Comparison of ENCODE assay signal across 8 cellular contexts in the genomic region with DNA sequence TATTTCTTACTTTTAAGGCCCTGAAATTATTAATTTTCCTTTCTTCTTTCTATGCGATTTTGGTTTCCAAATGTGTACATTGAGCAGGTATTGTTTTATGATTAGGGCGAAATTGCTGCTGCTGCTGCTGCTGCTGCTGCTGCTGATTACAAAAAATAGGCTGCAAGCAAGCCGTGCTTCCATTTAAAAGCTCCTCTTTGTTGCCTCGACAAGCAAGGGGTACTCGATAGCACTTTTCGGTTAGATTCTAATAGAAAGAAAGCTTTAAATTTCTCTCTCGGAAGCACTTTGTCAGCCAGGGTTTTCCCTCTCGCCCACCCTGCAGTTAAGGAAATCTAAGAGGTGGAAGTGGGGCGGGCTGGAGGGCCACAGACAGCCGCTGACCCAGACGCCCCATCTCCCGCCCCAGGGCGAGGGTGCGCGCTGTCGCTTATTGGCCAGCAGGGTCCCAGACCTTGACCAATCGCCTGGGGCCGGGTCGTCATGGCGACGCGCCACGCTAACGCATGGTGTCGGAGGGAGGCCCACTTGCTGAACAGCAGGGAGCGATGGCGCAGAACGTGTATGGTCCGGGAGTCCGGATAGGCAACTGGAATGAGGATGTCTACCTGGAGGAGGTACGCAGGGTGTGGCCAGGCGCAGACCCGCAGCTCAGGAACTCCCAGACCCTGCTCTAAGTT. TPM values are rescaled to one million over a fixed set of nuclear protein-coding genes. Genes with fewer than 3 reads are reported as not detected.
DNase-seq lines count a peak whose midpoint lies in the region; ATAC-seq, FAIRE-seq and TF ChIP-seq lines count a peak whose summit lies in the region.

A gene with protein sequence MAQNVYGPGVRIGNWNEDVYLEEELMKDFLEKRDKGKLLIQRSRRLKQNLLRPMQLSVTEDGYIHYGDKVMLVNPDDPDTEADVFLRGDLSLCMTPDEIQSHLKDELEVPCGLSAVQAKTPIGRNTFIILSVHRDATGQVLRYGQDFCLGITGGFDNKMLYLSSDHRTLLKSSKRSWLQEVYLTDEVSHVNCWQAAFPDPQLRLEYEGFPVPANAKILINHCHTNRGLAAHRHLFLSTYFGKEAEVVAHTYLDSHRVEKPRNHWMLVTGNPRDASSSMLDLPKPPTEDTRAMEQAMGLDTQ (plus strand): TSS at position 489 of the 680 bp plus-strand sequence. CDS start 60 bp downstream, at position 549.

- H3K9me3 ChIP-seq in HUES48 (ENCODE audit: control insufficient read depth, insufficient read depth, low read length) = no peaks in the 10 kb centered on the region
- no peaks in the 10 kb centered on the region for H3K9me3 ChIP-seq in H1 (ENCODE audit: insufficient read depth in 2 of 2, low read depth in 1 of 2, low read length in 1 of 2)
- no peaks in the 10 kb centered on the region for H3K9me3 ChIP-seq in lower lobe of right lung

- H3K23me2 ChIP-seq in H1 (ENCODE audit: low read depth, low read length) = no peaks in the 10 kb centered on the region; the same call in 1 of the 2 replicates

- H4K5ac ChIP-seq in H1 (ENCODE audit: insufficient read length, low read depth, low read length) = no peak within 1 kb of the TSS

- no peak within 1 kb of the TSS for H2AK5ac ChIP-seq in H1 (ENCODE audit: low read depth, low read length)

- no peak within 1 kb of the TSS for H2BK12ac ChIP-seq in H1 (ENCODE audit: low read depth, low read length)

- peaks cover 0 to 4% (median 0%) of the 10 kb centered on the region in 3 donors for H3K9me3 Mint-ChIP-seq in T-cell

- no peak within 1 kb of the TSS for H3K14ac ChIP-seq in H1 (ENCODE audit: insufficient read length)

- no peaks in the 10 kb centered on the region for H4K20me1 ChIP-seq in H1 (replicated peaks in 1 of 2; ENCODE audit: control insufficient read depth in 1 of 2, insufficient read depth in 2 of 2, low read length in 2 of 2)

- H3K27ac ChIP-seq in HUES48 (ENCODE audit: low read depth, low read length) (no peak within 1 kb of the TSS), H1 (ENCODE audit: low read depth, low read length) (no peak within 1 kb of the TSS), lower lobe of right lung (no peak within 1 kb of the TSS)

- H3K79me1 ChIP-seq in H1 (ENCODE audit: low read depth, low read length) = no peaks in the 10 kb centered on the region

- H3K4me3 Mint-ChIP-seq in T-cell = peak within 1 kb of the TSS; percentile 21 to 46 (median 23)

- H3K4me3 ChIP-seq in AG10803 (ENCODE audit: low read length) = peak within 1 kb of the TSS; percentile 46
- peak within 1 kb of the TSS; percentile 73 for H3K4me3 ChIP-seq in HUES48 (ENCODE audit: low read depth, low read length)
- peak within 1 kb of the TSS; percentile 45 to 68 (median 48); a peak in 7 of 8 replicates for H3K4me3 ChIP-seq in H1 (ENCODE audit: extremely low read depth in 1 of 4, insufficient read depth in 2 of 4, low read depth in 3 of 4, low read length in 4 of 4)
- H3K4me3 ChIP-seq in lower lobe of right lung = peak within 1 kb of the TSS; percentile 35

- H2BK5ac ChIP-seq in H1 (ENCODE audit: low read depth, low read length) = no peak within 1 kb of the TSS

- no peaks in the 10 kb centered on the region for H3K79me2 ChIP-seq in H1 (ENCODE audit: control insufficient read depth in 1 of 2, insufficient read depth in 2 of 2, low read length in 2 of 2)

- H3K4ac ChIP-seq in H1 (replicated peaks; ENCODE audit: insufficient read length, low read depth, low read length) = no peak within 1 kb of the TSS

- TF ChIP-seq EP300 in H1 (IDR thresholded peaks at IDR 0.05; ENCODE audit: borderline replicate concordance in 1 of 2, low read depth in 2 of 2, low read length in 2 of 2) = no peak

- H3K27me3 ChIP-seq in HUES48 (ENCODE audit: control insufficient read depth, insufficient read depth, low read length) (peaks cover 12% of the 10 kb centered on the region), H1 (replicated peaks in 1 of 4; ENCODE audit: control insufficient read depth in 3 of 4, extremely low read depth in 1 of 4, insufficient read depth in 3 of 4, low read length in 3 of 4) (peaks cover 0 to 7% (median 6%) of the 10 kb centered on the region in 4 experiments; a peak in 4 of 7 replicates), lower lobe of right lung (ENCODE audit: low read depth) (no peaks in the 10 kb centered on the region)

- CTCF ChIA-PET in T-cell (lab: Charles Lee) (no interaction called here), H1 (lab: Charles Lee; ENCODE audit: partially characterized antibody) (interaction anchor here (0.5 to 1.3 kb wide), 3 partner anchors 30 to 1132 kb away, joined by 3 to 4 read pairs (median 3); no protein-coding TSS in a partner anchor)

- TF ChIP-seq POLR2A in H1 (IDR thresholded peaks at IDR 0.05; ENCODE audit: control extremely low read depth in 1 of 2, low read depth in 2 of 2, low read length in 2 of 2) = no peak

- H3K27ac Mint-ChIP-seq in T-cell = no peak within 1 kb of the TSS

- no peak within 1 kb of the TSS for H3K56ac ChIP-seq in H1 (replicated peaks; ENCODE audit: insufficient read length, low read depth, low read length)

- POLR2A ChIA-PET in T-cell (lab: Charles Lee) (no interaction called here), H1 (lab: Charles Lee; ENCODE audit: partially characterized antibody) (interaction anchor here (1.1 kb wide), 1 partner anchor 15 kb away, joined by 3 read pairs; no protein-coding TSS in a partner anchor)

- H2BK15ac ChIP-seq in H1 (ENCODE audit: low read length) = no peak within 1 kb of the TSS

- no peaks in the 10 kb centered on the region for H3K4me1 ChIP-seq in HUES48 (ENCODE audit: control insufficient read depth, insufficient read depth, low read length)
- no peaks in the 10 kb centered on the region; a peak in 1 of 7 replicates for H3K4me1 ChIP-seq in H1 (replicated peaks in 1 of 4; ENCODE audit: control insufficient read depth in 3 of 4, insufficient read depth in 4 of 4, low read length in 3 of 4)
- no peaks in the 10 kb centered on the region for H3K4me1 ChIP-seq in lower lobe of right lung

- H2BK20ac ChIP-seq in H1 (ENCODE audit: low read length) = no peak within 1 kb of the TSS

- 4% methylated on average over 33 of the region's 33 CpGs; no CpG with 5 or more reads in 1 of the 2 experiments for WGBS in H1 (ENCODE audit: extremely low coverage in 1 of 2, insufficient coverage in 1 of 2, insufficient read length in 1 of 2, insufficient replicate concordance in 2 of 2, low coverage in 1 of 2, low lambda C conversion rate in 2 of 2, missing lambda C conversion rate in 1 of 2), 2 experiments

- TF ChIP-seq CTCF in AG10803 (conservative IDR thresholded peaks at IDR 0.05; ENCODE audit: low read length) (peak; percentile 17), H1 (IDR thresholded peaks at IDR 0.05; ENCODE audit: control extremely low read depth in 1 of 3, insufficient read depth in 1 of 3, low read depth in 1 of 3, low read length in 3 of 3) (no peak), lower lobe of right lung (IDR thresholded peaks at IDR 0.05) (no peak)

- no peak within 1 kb of the TSS for H3K23ac ChIP-seq in H1 (ENCODE audit: insufficient read length)

- no peak within 1 kb of the TSS for H4K8ac ChIP-seq in H1 (ENCODE audit: extremely low read depth, insufficient read depth, low read length)

- peaks cover 9 to 13% (median 11%) of the 10 kb centered on the region in 3 donors for H3K4me1 Mint-ChIP-seq in T-cell

- peaks cover 57 to 65% of the 10 kb centered on the region in 2 donors for H3K27me3 Mint-ChIP-seq in T-cell

- TF ChIP-seq RAD21 in H1 (IDR thresholded peaks at IDR 0.05 in 1 of 2, conservative IDR thresholded peaks at IDR 0.05 in 1 of 2; ENCODE audit: low read depth in 2 of 2, low read length in 2 of 2) = no peak

- FAIRE-seq in H1 (lab: Jason Lieb, UNC) = peak; percentile 84

- intact Hi-C loops in lower lobe of right lung (cut with DNase I) = no loop called here

- peak in 3 of 4 experiments; percentile 24 to 45 (median 29) for ATAC-seq in T-cell (replicated peaks in 1 of 4)
- ATAC-seq in lower lobe of right lung = peak; percentile 84 to 85
- ATAC-seq in HG02852 (IDR thresholded peaks at IDR 0.05; ENCODE audit: unreplicated experiment) = no peak

- H2BK120ac ChIP-seq in H1 (replicated peaks; ENCODE audit: low read depth, low read length) = no peak within 1 kb of the TSS

- peak within 1 kb of the TSS; percentile 90 to 98 for H3K4me2 ChIP-seq in H1 (ENCODE audit: insufficient read depth in 1 of 2, low read depth in 2 of 2, low read length in 2 of 2)

- H3K36me3 ChIP-seq in HUES48 (ENCODE audit: control insufficient read depth, insufficient read depth, low read length) (no peaks in the 10 kb centered on the region), H1 (ENCODE audit: control insufficient read depth in 2 of 4, insufficient read depth in 4 of 4, low read length in 3 of 4) (no peaks in the 10 kb centered on the region), lower lobe of right lung (no peaks in the 10 kb centered on the region)

- no peak within 1 kb of the TSS for H4K91ac ChIP-seq in H1 (replicated peaks; ENCODE audit: insufficient read length, low read length)

- no peak within 1 kb of the TSS for H3K18ac ChIP-seq in H1 (ENCODE audit: extremely low read depth, low read length)

- DNase-seq in AG10803 (ENCODE audit: low read depth) (peak; percentile 67), T-cell (peak in 9 of 34 experiments; percentile 2 to 29 (median 7)), H1 (ENCODE audit: low read depth in 1 of 2, low spot score in 2 of 2) (peak; percentile 82 to 95), lower lobe of right lung (peak; percentile 80), HT-29 (ENCODE audit: low spot score) (no peak)
- DNase-seq in stimulated activated CD4-positive, alpha-beta T cell treated with anti-CD3 and anti-CD28 coated beads, Interleukin-4, amount 100 ng/mL, for 48 hours (ENCODE audit: low read depth in 2 of 2) = peak; percentile 19 to 41

- peaks cover 3% of the 10 kb centered on the region for H3K36me3 Mint-ChIP-seq in T-cell

- peak within 1 kb of the TSS; percentile 94 for H2AFZ ChIP-seq in H1 (ENCODE audit: low read length)

- peak within 1 kb of the TSS; percentile 54; the same call in 1 of the 2 replicates for H3K9ac ChIP-seq in HUES48 (ENCODE audit: low read depth, low read length)
- H3K9ac ChIP-seq in H1 (replicated peaks in 1 of 4; ENCODE audit: extremely low read depth in 1 of 4, low read depth in 3 of 4, low read length in 3 of 4) = peak within 1 kb of the TSS in 1 of 4 experiments; percentile 35; a peak in 4 of 7 replicates

TF ChIP-seq in H1, 55 proteins besides CTCF, POLR2A, EP300 and RAD21 (continues in another document):
- TF ChIP-seq CHD1 (IDR thresholded peaks at IDR 0.05; ENCODE audit: low read depth, low read length) = no peak

RNA-seq across cellular contexts. Expression of the gene that starts here (rescaled TPM):
- total RNA-seq in T-cell (under 1 TPM in 1 of 5 donors, not detected in 4; 0.35 TPM), lower lobe of right lung (7.4 TPM)
- not detected in 2 replicates for total RNA-seq in H1 (2021; fragmentation: NEBNext Ultra II Directional; extraction: Animal tissue kit (Norgen Biotek cat#: 25700))
- 0.05 TPM in 1 of 2 replicates, not detected in the other for polyA plus RNA-seq in H1 (2011; rRNA removed)
- not detected for polyA plus RNA-seq in H1 (2011; cell fraction: cytosol; rRNA removed)
- 0.14 TPM for polyA plus RNA-seq in H1 (2011; cell fraction: nucleus; rRNA removed)
- not detected in 4 replicates for polyA plus RNA-seq in H1 (2012, experiment 1 of 2)
- 0.10 TPM for polyA plus RNA-seq in H1 (2012, experiment 2 of 2)
- not detected for polyA plus RNA-seq in H1 (2013, experiment 1 of 2)
- polyA plus RNA-seq in H1 (2013, experiment 2 of 2) = 0.02 TPM
- 0.09 and 0.34 TPM in 2 replicates for polyA minus RNA-seq in H1 (2011; rRNA and poly(A)+ RNA removed)
- not detected for polyA minus RNA-seq in H1 (2011; cell fraction: cytosol; rRNA and poly(A)+ RNA removed)
- not detected for polyA minus RNA-seq in H1 (2011; cell fraction: nucleus; rRNA and poly(A)+ RNA removed)
- total RNA-seq in HT-29 (2014; rRNA removed; shearing (Covaris generic)) = 2.0 TPM in 1 of 2 replicates, not detected in the other

Comparison
In these comparisons a context has a peak if more than half of its experiments do, and no peak if none do; other contexts are left out.
1. Peak in ATAC-seq in T-cell; RNA of the gene not detected or under 1 TPM.
2. Peak in DNase-seq, H3K4me3 ChIP-seq and H3K4me2 ChIP-seq in H1; RNA of the gene not detected or under 1 TPM.